ENCODE assay signal across 15 cellular contexts in the genomic region with DNA sequence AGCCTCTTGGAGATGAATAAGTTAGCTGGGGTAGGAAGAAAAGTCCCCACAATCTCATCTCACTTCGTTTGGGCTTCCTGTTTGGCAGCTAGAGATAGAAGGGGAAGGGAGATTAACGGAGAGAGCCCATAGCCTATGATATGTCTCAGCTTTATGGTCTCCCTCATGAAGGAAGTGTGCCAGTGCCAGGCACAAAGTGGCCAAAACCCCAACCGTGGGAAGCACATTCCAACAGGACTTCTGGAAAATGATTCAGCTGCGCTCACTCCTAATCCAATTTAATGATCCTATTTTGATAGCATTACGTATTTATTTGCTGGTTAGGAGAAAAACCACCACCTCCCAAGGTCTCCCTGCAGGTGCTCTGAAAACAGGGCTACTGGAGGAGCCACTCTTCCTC.
A peak's percentile ranks its signal among the peaks of the same experiment; 100 is the strongest.
DNase-seq lines count a peak whose midpoint lies in the region; ATAC-seq and TF ChIP-seq lines count a peak whose summit lies in the region.
"Had no signal": no experiment of that assay in that cellular context is flagged by ENCODE, and none has a peak within 500 bp of the region (broad histone marks: within the 10 kb centered on the region; RNA-seq: fewer than 3 reads in every experiment).

No MANE protein-coding gene starts in this region.

- H3K4me3 ChIP-seq in endodermal cell (ENCODE audit: low read length) (no peak overlapping the region), retinal pigment epithelial cell (ENCODE audit: low read length) (no peak overlapping the region)

- peaks cover 12% of the 10 kb centered on the region for H3K4me1 ChIP-seq in endodermal cell (ENCODE audit: control insufficient read depth, insufficient read depth, low read length)

- no peaks in the 10 kb centered on the region for H3K36me3 ChIP-seq in endodermal cell (ENCODE audit: control insufficient read depth, insufficient read depth, low read length)
- H3K36me3 ChIP-seq: BE2C had no signal

- no peaks in the 10 kb centered on the region for H3K27me3 Mint-ChIP-seq in endodermal cell (ENCODE audit: insufficient read depth)

- WGBS in endodermal cell (ENCODE audit: insufficient coverage in 1 of 2, insufficient read length in 1 of 2), 2 experiments: 89 to 100% methylated on average over 1 to 5 of the region's 5 CpGs

- H3K27ac Mint-ChIP-seq in endodermal cell: peak overlapping the region; percentile 71
- H3K27ac Mint-ChIP-seq: CD4-positive, alpha-beta memory T cell had no signal

- ATAC-seq in GM18873 (IDR thresholded peaks at IDR 0.05; ENCODE audit: low FRiP score, unreplicated experiment): no peak
- ATAC-seq: HCT116 had no signal

- no peaks in the 10 kb centered on the region for H3K36me3 Mint-ChIP-seq in endodermal cell (ENCODE audit: low read depth)
- H3K36me3 Mint-ChIP-seq: CD4-positive, alpha-beta memory T cell had no signal

- no peak overlapping the region for H3K4me3 Mint-ChIP-seq in endodermal cell
- H3K4me3 Mint-ChIP-seq: CD4-positive, alpha-beta memory T cell had no signal

- no peaks in the 10 kb centered on the region for H3K9me3 Mint-ChIP-seq in endodermal cell
- H3K9me3 Mint-ChIP-seq: CD4-positive, alpha-beta memory T cell had no signal

- TF ChIP-seq CTCF in endodermal cell (conservative IDR thresholded peaks at IDR 0.05): no peak
- no peak for TF ChIP-seq CTCF in retinal pigment epithelial cell (conservative IDR thresholded peaks at IDR 0.05; ENCODE audit: low read depth, low read length)

- no peak overlapping the region for H3K9ac ChIP-seq in endodermal cell (ENCODE audit: extremely low read depth, low read length, poor library complexity, severe bottlenecking)

- H3K27me3 ChIP-seq in endodermal cell (ENCODE audit: control insufficient read depth, insufficient read depth, low read length, poor library complexity, severe bottlenecking): no peaks in the 10 kb centered on the region
- H3K27me3 ChIP-seq: BE2C had no signal

- DNase-seq in Daoy (ENCODE audit: low read depth) (peak; percentile 25), NCI-H82 (lab: John Stamatoyannopoulos, UW) (peak; percentile 61), endodermal cell (no peak), retinal pigment epithelial cell (ENCODE audit: low read depth) (peak; percentile 95), NCI-H1436 treated with DMSO at 0.1 percent for 48 hours (lab: John Stamatoyannopoulos, UW) (no peak), NCI-H2029 (lab: John Stamatoyannopoulos, UW) (no peak)
- DNase-seq: BE2C; CD4-positive, alpha-beta memory T cell; DMS153; DMS79 treated with DMSO at 0.1 percent for 48 hours; GDM1 had no signal

- H3K4me1 Mint-ChIP-seq in endodermal cell: peaks cover 46% of the 10 kb centered on the region

- no peaks in the 10 kb centered on the region for H3K9me3 ChIP-seq in endodermal cell (ENCODE audit: control insufficient read depth, low read length)
- H3K9me3 ChIP-seq: BE2C had no signal

- no peak overlapping the region for H3K27ac ChIP-seq in endodermal cell (ENCODE audit: low read depth, low read length)
- H3K27ac ChIP-seq: C4-2B, HL-60 had no signal

Comparison
In these comparisons a context has a peak if more than half of its experiments do, and no peak if none do; other contexts are left out.
1. DNase-seq: peak in Daoy (single experiment), NCI-H82 (single experiment) and retinal pigment epithelial cell (single experiment); none in endodermal cell (single experiment), NCI-H1436 treated with DMSO at 0.1 percent for 48 hours (single experiment) and NCI-H2029 (single experiment).